In the genomic region with DNA sequence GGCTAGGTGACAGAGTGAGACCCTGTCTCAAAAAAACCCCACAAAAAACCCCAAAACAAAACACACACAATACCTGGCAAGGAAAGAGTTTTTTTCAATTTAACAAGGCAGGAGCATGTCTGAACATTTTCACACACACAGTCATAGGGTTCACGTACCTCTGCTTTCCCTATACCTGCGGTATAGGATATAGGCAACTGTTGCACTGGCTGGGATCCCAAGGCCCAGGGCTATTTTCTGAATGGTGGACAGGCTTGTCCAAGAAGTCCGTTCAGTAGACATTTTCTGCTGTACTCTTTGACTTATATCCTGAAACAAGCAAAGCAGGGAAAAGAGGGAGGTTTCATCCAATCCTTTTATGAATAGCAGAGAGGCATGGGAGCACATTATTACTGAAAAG, we compare ENCODE assay signal across 23 cellular contexts. TPM values are rescaled to one million over a fixed set of nuclear protein-coding genes. Genes with fewer than 3 reads are reported as not detected.
"Had no signal": no experiment of that assay in that cellular context is flagged by ENCODE, and none has a peak within 500 bp of the region (broad histone marks: within the 10 kb centered on the region; RNA-seq: fewer than 3 reads in every experiment).

No MANE protein-coding gene starts in this region.

- H3K4me3 ChIP-seq: K562 had no signal

- FAIRE-seq: HTR-8/SVneo, K562, RCC 7860 had no signal

- H3K9me3 ChIP-seq: SK-N-SH had no signal

- DNase-seq: Kasumi-1, NCI-H1092 treated with DMSO at 0.1 percent for 48 hours, NCI-H1436, NCI-H187, NCI-H2029, NCI-H2081 treated with DMSO at 0.1 percent for 48 hours, NCI-H2171, NCI-H226, NCI-H446, NCI-H510A, NCI-H524 treated with DMSO at 0.1 percent for 48 hours, NCI-H69, NCI-H774, SHP77, SK-N-SH had no signal

- H3K27ac ChIP-seq: HL-60, KMS-11 had no signal

- H3K4me2 ChIP-seq: KMS-11, SK-N-SH had no signal

- H3K9ac ChIP-seq: KMS-11, SK-N-SH had no signal

RNA-seq across cellular contexts. Expression of a gene that starts 22.5 kb away (rescaled TPM):
- total RNA-seq: K562, M059J, SK-MEL-5 had no signal
- polyA plus RNA-seq: IgD-negative memory B cell, K562, SK-N-SH had no signal

RNA-seq across cellular contexts. Expression of a gene that starts 48.9 kb away (rescaled TPM):
- total RNA-seq: K562, M059J had no signal
- polyA plus RNA-seq: K562, SK-N-SH had no signal

RNA-seq across cellular contexts. Expression of a gene that starts 56.9 kb away (rescaled TPM):
- total RNA-seq: K562, M059J had no signal
- polyA plus RNA-seq: K562, SK-N-SH had no signal
